In the genomic region with DNA sequence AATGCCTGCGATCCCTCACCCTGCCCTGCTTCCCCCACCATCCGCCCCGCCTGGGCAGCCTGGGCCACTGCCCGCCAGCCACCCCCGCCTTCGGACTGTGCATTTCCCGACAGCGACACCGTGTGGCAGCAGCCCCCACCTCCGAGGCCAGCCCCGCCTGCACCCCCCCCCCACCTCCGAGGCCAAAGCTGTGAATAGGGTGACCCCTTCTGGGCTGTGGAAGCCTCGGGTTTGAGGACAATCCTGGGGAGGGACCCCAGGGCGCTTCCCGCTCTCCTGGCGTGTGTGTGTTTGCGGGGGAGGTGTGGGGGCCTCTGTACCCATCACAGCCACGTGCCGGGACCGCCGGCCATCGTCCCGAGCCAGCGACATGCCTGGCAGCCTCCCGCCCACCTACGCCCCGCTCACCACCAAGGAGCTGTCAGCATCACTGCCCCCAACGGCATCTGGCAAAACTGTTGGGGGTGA, we compare ENCODE assay signal across 1 cellular context.
A peak's percentile ranks its signal among the peaks of the same experiment; 100 is the strongest.
TF ChIP-seq lines count a peak whose summit lies in the region.

No MANE protein-coding gene starts in this region.

TF ChIP-seq in HepG2, 621 proteins besides CTCF, POLR2A, EP300 and RAD21 (continued from another document):
- no peak for TF ChIP-seq TAF15 (IDR thresholded peaks at IDR 0.05; ENCODE audit: low read depth, low read length, poor library complexity, severe bottlenecking)
- TF ChIP-seq, protein P1, sequence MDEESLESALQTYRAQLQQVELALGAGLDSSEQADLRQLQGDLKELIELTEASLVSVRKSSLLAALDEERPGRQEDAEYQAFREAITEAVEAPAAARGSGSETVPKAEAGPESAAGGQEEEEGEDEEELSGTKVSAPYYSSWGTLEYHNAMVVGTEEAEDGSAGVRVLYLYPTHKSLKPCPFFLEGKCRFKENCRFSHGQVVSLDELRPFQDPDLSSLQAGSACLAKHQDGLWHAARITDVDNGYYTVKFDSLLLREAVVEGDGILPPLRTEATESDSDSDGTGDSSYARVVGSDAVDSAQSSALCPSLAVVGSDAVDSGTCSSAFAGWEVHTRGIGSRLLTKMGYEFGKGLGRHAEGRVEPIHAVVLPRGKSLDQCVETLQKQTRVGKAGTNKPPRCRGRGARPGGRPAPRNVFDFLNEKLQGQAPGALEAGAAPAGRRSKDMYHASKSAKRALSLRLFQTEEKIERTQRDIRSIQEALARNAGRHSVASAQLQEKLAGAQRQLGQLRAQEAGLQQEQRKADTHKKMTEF (CRISPR knock-in tag; IDR thresholded peaks at IDR 0.05) = 0 out of 2 replicates have a peak, but pooled peaks have one; percentile 42
